In genomic region chr7:90238017-90238416, GRCh38 we compare ENCODE assay signal across 17 cellular contexts. TPM values are rescaled to one million over a fixed set of nuclear protein-coding genes. Genes with fewer than 3 reads are reported as not detected.
DNase-seq lines count a peak whose midpoint lies in the region; ATAC-seq, FAIRE-seq and TF ChIP-seq lines count a peak whose summit lies in the region.
"Had no signal": no experiment of that assay in that cellular context is flagged by ENCODE, and none has a peak within 500 bp of the region (broad histone marks: within the 10 kb centered on the region; RNA-seq: fewer than 3 reads in every experiment).

No MANE protein-coding gene starts in this region.

- no peak overlapping the region for H3K27ac ChIP-seq in HepG2 (ENCODE audit: extremely low read length, insufficient read depth, low read length)
- no peak overlapping the region for H3K27ac ChIP-seq in right lobe of liver
- H3K27ac ChIP-seq in OCI-LY3 (ENCODE audit: low read length), result peak overlapping the region; percentile 65
- H3K27ac ChIP-seq: GM23248 had no signal

- H3K36me3 ChIP-seq in HepG2 (replicated peaks in 1 of 2; ENCODE audit: control insufficient read depth in 1 of 2, insufficient read depth in 2 of 2, low read length in 2 of 2) (no peaks in the 10 kb centered on the region), right lobe of liver (no peaks in the 10 kb centered on the region), OCI-LY3 (replicated peaks; ENCODE audit: low read depth, low read length) (peaks cover 11% of the 10 kb centered on the region), mucosa of descending colon (ENCODE audit: low read depth) (no peaks in the 10 kb centered on the region)
- H3K36me3 ChIP-seq: BE2C, HAP-1 had no signal

- ATAC-seq in HepG2 (peak; percentile 40; the same call in 1 of the 3 replicates), right lobe of liver (no peak), mucosa of descending colon (peak; percentile 14)

- no peaks in the 10 kb centered on the region for H3K79me2 ChIP-seq in HepG2 (ENCODE audit: insufficient read depth, low read length)
- no peaks in the 10 kb centered on the region for H3K79me2 ChIP-seq in OCI-LY3 (ENCODE audit: low read length)

- H4K20me1 ChIP-seq in HepG2 (ENCODE audit: insufficient read depth, low read length), result no peaks in the 10 kb centered on the region
- no peaks in the 10 kb centered on the region for H4K20me1 ChIP-seq in OCI-LY3 (ENCODE audit: insufficient read depth, low read length)

- FAIRE-seq in HepG2 (lab: Jason Lieb, UNC), result no peak
- FAIRE-seq: GM12878 had no signal

- H3K27me3 ChIP-seq in HepG2 (ENCODE audit: control insufficient read depth in 1 of 2, insufficient read depth in 2 of 2, low read length in 2 of 2) (no peaks in the 10 kb centered on the region), right lobe of liver (no peaks in the 10 kb centered on the region), OCI-LY3 (ENCODE audit: low read depth, low read length) (no peaks in the 10 kb centered on the region)
- H3K27me3 ChIP-seq: BE2C had no signal

- no peak for TF ChIP-seq CTCF in HepG2 (CRISPR knock-in tag; IDR thresholded peaks at IDR 0.05)
- TF ChIP-seq CTCF in right lobe of liver (IDR thresholded peaks at IDR 0.05), result no peak
- TF ChIP-seq CTCF in OCI-LY3 (IDR thresholded peaks at IDR 0.05; ENCODE audit: low read depth, low read length), result no peak
- TF ChIP-seq CTCF in mucosa of descending colon (IDR thresholded peaks at IDR 0.05), result no peak

- TF ChIP-seq POLR2A in HepG2 (IDR thresholded peaks at IDR 0.05; ENCODE audit: insufficient read depth in 1 of 2, low read depth in 2 of 2, low read length in 2 of 2) (no peak), right lobe of liver (IDR thresholded peaks at IDR 0.05) (no peak)

- no peak for TF ChIP-seq EP300 in HepG2 (IDR thresholded peaks at IDR 0.05; ENCODE audit: low read depth in 2 of 2, low read length in 2 of 2)
- TF ChIP-seq EP300 in HepG2 (CRISPR knock-in tag; IDR thresholded peaks at IDR 0.05; ENCODE audit: borderline replicate concordance), result no peak

- POLR2A ChIA-PET in HepG2 (lab: Yijun Ruan, JAX), result no interaction called here

- CTCF ChIA-PET in HepG2 (lab: Yijun Ruan, JAX; ENCODE audit: low intra/inter-chr PET ratio, low total read pairs), result no interaction called here

- TF ChIP-seq RAD21 in HepG2 (CRISPR knock-in tag; IDR thresholded peaks at IDR 0.05), result no peak

- H3K4me1 ChIP-seq in HepG2 (ENCODE audit: insufficient read depth, low read length), result peaks cover 7% of the 10 kb centered on the region
- no peaks in the 10 kb centered on the region for H3K4me1 ChIP-seq in right lobe of liver
- peaks cover 50% of the 10 kb centered on the region for H3K4me1 ChIP-seq in OCI-LY3 (ENCODE audit: low read length)
- H3K4me1 ChIP-seq in mucosa of descending colon (ENCODE audit: low read depth), result peaks cover 18% of the 10 kb centered on the region
- H3K4me1 ChIP-seq: BE2C had no signal

- no peaks in the 10 kb centered on the region for H3K9me3 ChIP-seq in HepG2 (ENCODE audit: low read length)
- no peaks in the 10 kb centered on the region for H3K9me3 ChIP-seq in right lobe of liver
- H3K9me3 ChIP-seq in OCI-LY3 (ENCODE audit: insufficient read depth, low read length), result no peaks in the 10 kb centered on the region
- no peaks in the 10 kb centered on the region for H3K9me3 ChIP-seq in mucosa of descending colon
- H3K9me3 ChIP-seq: BE2C, Caco-2, HAP-1 had no signal

- in situ Hi-C loops in HepG2 (cut with HindIII; ENCODE audit: extremely low pct_ligation_motif_present, low pct_unique_long_range_greater_than_20kb), result no loop called here

- no TSS peak for BruUV-seq in HepG2 (replicated peaks; lab: Mats Ljungman, UMichigan)

- no peak overlapping the region for H3K4me2 ChIP-seq in HepG2 (ENCODE audit: low read depth, low read length)
- H3K4me2 ChIP-seq in OCI-LY3 (ENCODE audit: low read length), result peak overlapping the region; percentile 65

- intact Hi-C loops in HepG2 (cut with micrococcal nuclease; ENCODE audit: unreplicated experiment), result loop anchor here (5.0 kb wide), 1 partner anchor 39 kb away; no protein-coding TSS in a partner anchor
- intact Hi-C loops in right lobe of liver (cut with DNase I), result no loop called here
- intact Hi-C loops in mucosa of descending colon (cut with DNase I, micrococcal nuclease), result no loop called here

- no peak for DNase-seq in HepG2 (ENCODE audit: low spot score)
- no peak for DNase-seq in right lobe of liver
- no peak for DNase-seq in mucosa of descending colon
- no peak for DNase-seq in DMS53 (lab: John Stamatoyannopoulos, UW)
- no peak for DNase-seq in mesenteric fat pad (ENCODE audit: low spot score)
- no peak for DNase-seq in GDM1 (lab: John Stamatoyannopoulos, UW)
- DNase-seq: ACHN; BE2C; C1 segment of cervical spinal cord; Caco-2; CD4-positive, alpha-beta T cell; DMS153; DMS79 treated with DMSO at 0.1 percent for 48 hours; GM23248 had no signal

- H2AFZ ChIP-seq in HepG2 (ENCODE audit: low read length), result no peak overlapping the region
- H2AFZ ChIP-seq in OCI-LY3 (ENCODE audit: low read depth, low read length), result no peak overlapping the region
- H2AFZ ChIP-seq: GM23248 had no signal

- WGBS in HepG2 (ENCODE audit: low lambda C conversion rate), result 98% methylated on average over 2 of the region's 2 CpGs
- 82% methylated on average over 2 of the region's 2 CpGs for WGBS in right lobe of liver (ENCODE audit: insufficient coverage, low coverage, low lambda C conversion rate, missing lambda C conversion rate)

- H3K9ac ChIP-seq in HepG2 (ENCODE audit: insufficient read depth, low read depth, low read length) (no peak overlapping the region), OCI-LY3 (ENCODE audit: low read length) (peak overlapping the region; percentile 2; the same call in 1 of the 2 replicates)
- H3K9ac ChIP-seq: GM23248 had no signal

- no peak overlapping the region for H3K4me3 ChIP-seq in HepG2 (replicated peaks in 1 of 3; ENCODE audit: insufficient read depth in 1 of 3, low read depth in 2 of 3, low read length in 3 of 3)
- H3K4me3 ChIP-seq in right lobe of liver, result no peak overlapping the region
- H3K4me3 ChIP-seq in OCI-LY3 (ENCODE audit: low read length), result no peak overlapping the region; the same call in 1 of the 2 replicates
- no peak overlapping the region for H3K4me3 ChIP-seq in mucosa of descending colon
- H3K4me3 ChIP-seq: GM12878, GM23248, HAP-1 had no signal

TF ChIP-seq in HepG2, 621 proteins besides CTCF, POLR2A, EP300 and RAD21 (continues in another document):
- TF ChIP-seq ZNF317 (CRISPR knock-in tag; IDR thresholded peaks at IDR 0.05), result peak; percentile 87

RNA-seq across cellular contexts. Expression of gene CFAP69, which starts 7.0 kb away (rescaled TPM):
- total RNA-seq in HepG2 (2016; rRNA removed; fragmentation: Illumina TruSeq; extraction: Trizol) (2.7 and 4.0 TPM in 2 replicates), right lobe of liver (1 to 10 TPM; 1.7 to 8.2 (median 3.8) TPM), mucosa of descending colon (1 to 10 TPM; 4.2 to 7.2 (median 4.5) TPM), mesenteric fat pad (10.4 TPM)
- total RNA-seq in HepG2 (2016; cell fraction: cytosol; rRNA removed; fragmentation: Illumina TruSeq; extraction: Trizol; ENCODE audit: low read depth), result 1.5 and 1.7 TPM in 2 replicates
- total RNA-seq in HepG2 (2016; cell fraction: insoluble cytoplasmic fraction; rRNA removed; fragmentation: Illumina TruSeq; extraction: Trizol), result 4.4 and 4.8 TPM in 2 replicates
- 1.8 and 2.5 TPM in 2 replicates for total RNA-seq in HepG2 (2016; cell fraction: membrane; rRNA removed; fragmentation: Illumina TruSeq; extraction: Trizol)
- 13.6 and 14.1 TPM in 2 replicates for total RNA-seq in HepG2 (2016; cell fraction: nucleus; rRNA removed; fragmentation: Illumina TruSeq; extraction: Trizol)
- 2.2 and 2.4 TPM in 2 replicates for polyA plus RNA-seq in HepG2 (2011; rRNA removed)
- polyA plus RNA-seq in HepG2 (2011; cell fraction: cytosol; rRNA removed), result 0.28 and 0.42 TPM in 2 replicates
- 5.1 and 7.1 TPM in 2 replicates for polyA plus RNA-seq in HepG2 (2011; cell fraction: nucleus; rRNA removed)
- 1.8 and 3.6 TPM in 2 replicates for polyA plus RNA-seq in HepG2 (2012)
- polyA plus RNA-seq in HepG2 (2016; cell fraction: cytosol; fragmentation: Illumina TruSeq; extraction: Trizol; ENCODE audit: low read depth), result 0.17 and 0.71 TPM in 2 replicates
- 3.3 and 3.6 TPM in 2 replicates for polyA plus RNA-seq in HepG2 (2016; cell fraction: insoluble cytoplasmic fraction; fragmentation: Illumina TruSeq; extraction: Trizol; ENCODE audit: low read depth)
- polyA plus RNA-seq in HepG2 (2016; cell fraction: membrane; fragmentation: Illumina TruSeq; extraction: Trizol; ENCODE audit: low read depth), result 0.65 and 1.7 TPM in 2 replicates
- 10.5 and 13.0 TPM in 2 replicates for polyA plus RNA-seq in HepG2 (2016; cell fraction: nucleus; fragmentation: Illumina TruSeq; extraction: Trizol; ENCODE audit: insufficient read depth, low read depth)
- 0.61 and 3.5 TPM in 2 replicates for polyA minus RNA-seq in HepG2 (2011; rRNA and poly(A)+ RNA removed; ENCODE audit: low replicate concordance)
- 0.97 and 0.99 TPM in 2 replicates for polyA minus RNA-seq in HepG2 (2011; cell fraction: cytosol; rRNA and poly(A)+ RNA removed)
- polyA minus RNA-seq in HepG2 (2011; cell fraction: nucleus; rRNA and poly(A)+ RNA removed), result 25.0 and 26.5 TPM in 2 replicates
- total RNA-seq: CD4-positive, alpha-beta T cell had no signal

RNA-seq across cellular contexts. Expression of gene STEAP2, which starts 26.5 kb away (rescaled TPM):
- total RNA-seq in HepG2 (2016; rRNA removed; fragmentation: Illumina TruSeq; extraction: Trizol) (3.5 and 4.3 TPM in 2 replicates), right lobe of liver (1 to 10 TPM; 1.5 to 9.8 (median 5.3) TPM), mucosa of descending colon (10 to 100 TPM; 22.2 to 26.3 (median 23.1) TPM), mesenteric fat pad (29.9 TPM)
- 0.61 and 0.62 TPM in 2 replicates for total RNA-seq in HepG2 (2016; cell fraction: cytosol; rRNA removed; fragmentation: Illumina TruSeq; extraction: Trizol; ENCODE audit: low read depth)
- total RNA-seq in HepG2 (2016; cell fraction: insoluble cytoplasmic fraction; rRNA removed; fragmentation: Illumina TruSeq; extraction: Trizol), result 2.5 and 4.6 TPM in 2 replicates
- total RNA-seq in HepG2 (2016; cell fraction: membrane; rRNA removed; fragmentation: Illumina TruSeq; extraction: Trizol), result 1.3 and 1.4 TPM in 2 replicates
- 7.7 and 8.2 TPM in 2 replicates for total RNA-seq in HepG2 (2016; cell fraction: nucleus; rRNA removed; fragmentation: Illumina TruSeq; extraction: Trizol)
- polyA plus RNA-seq in HepG2 (2011; rRNA removed), result 4.4 and 4.5 TPM in 2 replicates
- 1.2 and 2.6 TPM in 2 replicates for polyA plus RNA-seq in HepG2 (2011; cell fraction: cytosol; rRNA removed)
- polyA plus RNA-seq in HepG2 (2011; cell fraction: nucleus; rRNA removed), result 3.6 and 6.6 TPM in 2 replicates
- polyA plus RNA-seq in HepG2 (2012), result 3.1 and 8.3 TPM in 2 replicates
- 0.43 and 0.48 TPM in 2 replicates for polyA plus RNA-seq in HepG2 (2016; cell fraction: cytosol; fragmentation: Illumina TruSeq; extraction: Trizol; ENCODE audit: low read depth)
- polyA plus RNA-seq in HepG2 (2016; cell fraction: insoluble cytoplasmic fraction; fragmentation: Illumina TruSeq; extraction: Trizol; ENCODE audit: low read depth), result 1.3 and 1.6 TPM in 2 replicates
- 0.32 and 0.36 TPM in 2 replicates for polyA plus RNA-seq in HepG2 (2016; cell fraction: membrane; fragmentation: Illumina TruSeq; extraction: Trizol; ENCODE audit: low read depth)
- polyA plus RNA-seq in HepG2 (2016; cell fraction: nucleus; fragmentation: Illumina TruSeq; extraction: Trizol; ENCODE audit: insufficient read depth, low read depth), result 6.7 TPM in 2 replicates
- polyA minus RNA-seq in HepG2 (2011; rRNA and poly(A)+ RNA removed; ENCODE audit: low replicate concordance), result 3.0 TPM in 1 of 2 replicates, not detected in the other
- polyA minus RNA-seq in HepG2 (2011; cell fraction: cytosol; rRNA and poly(A)+ RNA removed), result 4.0 and 6.4 TPM in 2 replicates
- polyA minus RNA-seq in HepG2 (2011; cell fraction: nucleus; rRNA and poly(A)+ RNA removed), result 13.1 and 20.3 TPM in 2 replicates
- total RNA-seq: CD4-positive, alpha-beta T cell had no signal

Comparison
In these comparisons a context has a peak if more than half of its experiments do, and no peak if none do; other contexts are left out.
1. ATAC-seq: peak in HepG2 (single experiment) and mucosa of descending colon (single experiment); none in right lobe of liver (0 of 4).